Comparison of ENCODE assay signal across 9 cellular contexts in genomic region chr19:41785653-41786052, GRCh38. TPM values are rescaled to one million over a fixed set of nuclear protein-coding genes. Genes with fewer than 3 reads are reported as not detected.
DNase-seq lines count a peak whose midpoint lies in the region; ATAC-seq, FAIRE-seq and TF ChIP-seq lines count a peak whose summit lies in the region.
"Had no signal": no experiment of that assay in that cellular context is flagged by ENCODE, and none has a peak within 500 bp of the region (broad histone marks: within the 10 kb centered on the region; RNA-seq: fewer than 3 reads in every experiment).

No MANE protein-coding gene starts in this region.

- FAIRE-seq in D721Med (lab: Jason Lieb, UNC), result no peak

- H3K9me3 Mint-ChIP-seq in natural killer cell treated with Interleukin-12 subunit alpha and Interleukin-12 subunit beta and Interleukin-15 and Interleukin-18, amount 100 ng/mL, for 72 hours, result no peaks in the 10 kb centered on the region

- H3K36me3 Mint-ChIP-seq in natural killer cell treated with Interleukin-12 subunit alpha and Interleukin-12 subunit beta and Interleukin-15 and Interleukin-18, amount 100 ng/mL, for 72 hours, result no peaks in the 10 kb centered on the region

- TF ChIP-seq CTCF in D721Med (IDR thresholded peaks at IDR 0.05; ENCODE audit: insufficient read depth, missing control alignments), result peak; percentile 82

- peak; percentile 87 for ATAC-seq in esophagus mucosa
- ATAC-seq in natural killer cell treated with Interleukin-12 subunit alpha and Interleukin-12 subunit beta and Interleukin-15 and Interleukin-18, amount 100 ng/mL, for 72 hours, result peak; percentile 87 to 88
- ATAC-seq in stimulated activated naive CD8-positive, alpha-beta T cell treated with anti-CD3 and anti-CD28 coated beads, Interleukin-15, Interleukin-2, amounts not matched to agents 100 U/mL and 50 U/mL, for 24 hours, result peak; percentile 89
- ATAC-seq in GM19452 (IDR thresholded peaks at IDR 0.05; ENCODE audit: unreplicated experiment), result no peak

- peaks cover 17 to 18% of the 10 kb centered on the region in 2 donors for H3K4me1 Mint-ChIP-seq in natural killer cell treated with Interleukin-12 subunit alpha and Interleukin-12 subunit beta and Interleukin-15 and Interleukin-18, amount 100 ng/mL, for 72 hours (ENCODE audit: low read depth in 2 of 2)

- H3K27me3 Mint-ChIP-seq in natural killer cell treated with Interleukin-12 subunit alpha and Interleukin-12 subunit beta and Interleukin-15 and Interleukin-18, amount 100 ng/mL, for 72 hours, result peaks cover 17 to 22% of the 10 kb centered on the region in 2 donors

- peak overlapping the region; percentile 58 for H3K4me3 Mint-ChIP-seq in natural killer cell treated with Interleukin-12 subunit alpha and Interleukin-12 subunit beta and Interleukin-15 and Interleukin-18, amount 100 ng/mL, for 72 hours

- peak overlapping the region in 1 of 2 donors; percentile 5 for H3K27ac Mint-ChIP-seq in natural killer cell treated with Interleukin-12 subunit alpha and Interleukin-12 subunit beta and Interleukin-15 and Interleukin-18, amount 100 ng/mL, for 72 hours

- DNase-seq in D721Med (ENCODE audit: insufficient read length, low spot score) (peak; percentile 65), HuH-7 (ENCODE audit: low spot score) (peak; percentile 90), NOMO-1 treated with DMSO at 0.1 percent for 48 hours (lab: John Stamatoyannopoulos, UW; ENCODE audit: unreplicated experiment) (peak; percentile 96)
- peak; percentile 33 for DNase-seq in activated CD8-positive, alpha-beta memory T cell treated with anti-CD3 and anti-CD28 coated beads, Interleukin-2, amount 50 U/mL, for 1 hour (ENCODE audit: extremely low read depth)
- DNase-seq in natural killer cell treated with Interleukin-12 subunit alpha and Interleukin-12 subunit beta and Interleukin-15 and Interleukin-18, amount 100 ng/mL, for 72 hours (ENCODE audit: low spot score), result peak; percentile 78
- DNase-seq in stimulated activated naive CD8-positive, alpha-beta T cell treated with anti-CD3 and anti-CD28 coated beads, Interleukin-15, Interleukin-2, amounts not matched to agents 100 U/mL and 50 U/mL, for 24 hours, result peak; percentile 72

RNA-seq across cellular contexts. Expression of gene CEACAM3, which starts 10.7 kb away (rescaled TPM):
- not detected for total RNA-seq in esophagus mucosa
- not detected for total RNA-seq in natural killer cell treated with Interleukin-12 subunit alpha and Interleukin-12 subunit beta and Interleukin-15 and Interleukin-18, amount 100 ng/mL, for 72 hours
- total RNA-seq: T-helper 2 cell treated with Interferon-gamma antibody and Interleukin-4, amounts not matched to agents 100 ng/mL and 5 ng/mL, for 36 hours had no signal

RNA-seq across cellular contexts. Expression of gene CEACAM6, which starts 30.3 kb away (rescaled TPM):
- total RNA-seq in esophagus mucosa, result 268 TPM
- total RNA-seq in natural killer cell treated with Interleukin-12 subunit alpha and Interleukin-12 subunit beta and Interleukin-15 and Interleukin-18, amount 100 ng/mL, for 72 hours, result not detected
- total RNA-seq: T-helper 2 cell treated with Interferon-gamma antibody and Interleukin-4, amounts not matched to agents 100 ng/mL and 5 ng/mL, for 36 hours had no signal

RNA-seq across cellular contexts. Expression of gene LYPD4, which starts 58.8 kb away (rescaled TPM):
- total RNA-seq in esophagus mucosa, result not detected
- total RNA-seq in natural killer cell treated with Interleukin-12 subunit alpha and Interleukin-12 subunit beta and Interleukin-15 and Interleukin-18, amount 100 ng/mL, for 72 hours, result not detected
- total RNA-seq: T-helper 2 cell treated with Interferon-gamma antibody and Interleukin-4, amounts not matched to agents 100 ng/mL and 5 ng/mL, for 36 hours had no signal

RNA-seq across cellular contexts. Expression of gene DMRTC2, which starts 59.2 kb away (rescaled TPM):
- not detected for total RNA-seq in esophagus mucosa
- not detected for total RNA-seq in natural killer cell treated with Interleukin-12 subunit alpha and Interleukin-12 subunit beta and Interleukin-15 and Interleukin-18, amount 100 ng/mL, for 72 hours
- total RNA-seq: T-helper 2 cell treated with Interferon-gamma antibody and Interleukin-4, amounts not matched to agents 100 ng/mL and 5 ng/mL, for 36 hours had no signal

Comparison
In these comparisons a context has a peak if more than half of its experiments do, and no peak if none do; other contexts are left out.
1. DNase-seq: peak in every context shown above with its lines; median percentile 96 in NOMO-1 treated with DMSO at 0.1 percent for 48 hours; 90 in HuH-7; 78 in natural killer cell treated with Interleukin-12 subunit alpha and Interleukin-12 subunit beta and Interleukin-15 and Interleukin-18, amount 100 ng/mL, for 72 hours; 72 in stimulated activated naive CD8-positive, alpha-beta T cell treated with anti-CD3 and anti-CD28 coated beads, Interleukin-15, Interleukin-2, amounts not matched to agents 100 U/mL and 50 U/mL, for 24 hours; 65 in D721Med; 33 in activated CD8-positive, alpha-beta memory T cell treated with anti-CD3 and anti-CD28 coated beads, Interleukin-2, amount 50 U/mL, for 1 hour.
2. RNA of gene CEACAM6, which starts 30.3 kb away (total RNA-seq): 268 TPM in esophagus mucosa (single experiment); not detected in natural killer cell treated with Interleukin-12 subunit alpha and Interleukin-12 subunit beta and Interleukin-15 and Interleukin-18, amount 100 ng/mL, for 72 hours; every median in the first group is over 100 times any median in the second.